Comparison of ENCODE assay signal across 1 cellular context in genomic region chr15:59424626-59425025, GRCh38.
TF ChIP-seq lines count a peak whose summit lies in the region.

No MANE protein-coding gene starts in this region.

TF ChIP-seq in A549, 52 proteins besides CTCF, POLR2A, EP300 and RAD21 (continued from another document):
- TF ChIP-seq CHD2 (IDR thresholded peaks at IDR 0.05; ENCODE audit: low read length, partially characterized antibody) = no peak
- TF ChIP-seq NPAS2 (CRISPR knock-in tag; IDR thresholded peaks at IDR 0.05; ENCODE audit: borderline replicate concordance) = no peak
- TF ChIP-seq RARB (CRISPR knock-in tag; IDR thresholded peaks at IDR 0.05) = no peak
- TF ChIP-seq HOXB5 (CRISPR knock-in tag; IDR thresholded peaks at IDR 0.05) = no peak
- TF ChIP-seq RCOR1 (IDR thresholded peaks at IDR 0.05; ENCODE audit: low read depth, low read length) = no peak
- TF ChIP-seq JUN (IDR thresholded peaks at IDR 0.05) = no peak
- no peak for TF ChIP-seq ZSCAN20 (CRISPR knock-in tag; IDR thresholded peaks at IDR 0.05)
- no peak for TF ChIP-seq ZFP36 (IDR thresholded peaks at IDR 0.05; ENCODE audit: borderline replicate concordance, partially characterized antibody)
